19 cellular contexts compared by ENCODE assay signal in the genomic region with DNA sequence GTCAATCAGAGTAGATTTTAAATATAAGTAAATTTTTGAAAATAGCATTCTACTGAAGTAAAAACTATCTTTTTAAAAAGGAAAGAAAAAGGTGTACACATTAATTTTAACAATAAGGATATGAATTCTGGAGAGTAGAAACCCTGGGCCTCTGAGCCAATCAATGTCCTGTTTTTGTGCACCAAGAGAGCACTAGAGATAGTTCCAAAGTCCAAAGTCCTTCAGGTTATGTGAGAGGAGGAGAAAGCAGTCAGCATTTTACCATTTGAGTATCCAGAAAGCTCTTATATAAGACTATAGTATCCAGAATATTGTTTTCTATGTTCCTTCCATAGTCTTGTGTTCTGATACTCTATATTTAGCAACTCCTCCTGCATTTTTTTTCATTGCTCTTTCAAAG. TPM values are rescaled to one million over a fixed set of nuclear protein-coding genes. Genes with fewer than 3 reads are reported as not detected.
A peak's percentile ranks its signal among the peaks of the same experiment; 100 is the strongest.
DNase-seq lines count a peak whose midpoint lies in the region; ATAC-seq, FAIRE-seq and TF ChIP-seq lines count a peak whose summit lies in the region.
"Had no signal": no experiment of that assay in that cellular context is flagged by ENCODE, and none has a peak within 500 bp of the region (broad histone marks: within the 10 kb centered on the region; RNA-seq: fewer than 3 reads in every experiment).

No MANE protein-coding gene starts in this region.

- intact Hi-C loops in mucosa of descending colon (cut with DNase I, micrococcal nuclease), result no loop called here

- peak; percentile 5 for FAIRE-seq in colon (lab: Jason Lieb, UNC)
- FAIRE-seq: A549, D721Med, GM19239, HTR-8/SVneo had no signal

- peak; percentile 39 for ATAC-seq in left lobe of liver
- ATAC-seq in mucosa of descending colon, result peak; percentile 18
- ATAC-seq in GM18873 (IDR thresholded peaks at IDR 0.05; ENCODE audit: low FRiP score, unreplicated experiment), result no peak
- ATAC-seq: A549 had no signal

- H3K36me3 ChIP-seq in mucosa of descending colon (ENCODE audit: low read depth), result no peaks in the 10 kb centered on the region
- H3K36me3 ChIP-seq: HAP-1 had no signal

- TF ChIP-seq CTCF in mucosa of descending colon (IDR thresholded peaks at IDR 0.05) (no peak), GM13977 (IDR thresholded peaks at IDR 0.05; ENCODE audit: extremely low read depth, insufficient read depth, missing control alignments) (no peak)

- H3K9me3 ChIP-seq in mucosa of descending colon, result no peaks in the 10 kb centered on the region
- H3K9me3 ChIP-seq: A549, Caco-2, HAP-1 had no signal

- DNase-seq in left lobe of liver (ENCODE audit: low spot score), result no peak
- DNase-seq in mucosa of descending colon, result no peak
- no peak for DNase-seq in GM13977 (ENCODE audit: low spot score)
- DNase-seq in pons (ENCODE audit: low spot score), result no peak
- DNase-seq: AML-193; Caco-2; CD4-positive, alpha-beta T cell; DMS79 treated with DMSO at 0.1 percent for 48 hours; GF-D8; GM23248; KG1 had no signal

- no peaks in the 10 kb centered on the region for H3K4me1 ChIP-seq in mucosa of descending colon (ENCODE audit: low read depth)
- H3K4me1 ChIP-seq: A549, Caco-2, HAP-1 had no signal

- H3K4me3 ChIP-seq in mucosa of descending colon, result no peak overlapping the region
- H3K4me3 ChIP-seq: A549, GM23248, HAP-1 had no signal

- in situ Hi-C loops in GM13977 (cut with MboI; ENCODE audit: low pct_unique_long_range_greater_than_20kb, low sequenced_read_pairs, unreplicated experiment), result no loop called here

RNA-seq across cellular contexts. Expression of a gene that starts 3.3 kb away (rescaled TPM):
- 8.5 TPM for total RNA-seq in left lobe of liver
- total RNA-seq in mucosa of descending colon, result 10 to 100 TPM; 24.4 to 43.0 (median 31.2) TPM

RNA-seq across cellular contexts. Expression of a gene that starts 18.3 kb away (rescaled TPM):
- total RNA-seq in left lobe of liver (not detected), mucosa of descending colon (under 1 TPM in 1 of 3 donors, not detected in 2; 0.92 TPM)
- total RNA-seq: Caco-2; CD4-positive, alpha-beta T cell; GM23248; H4 had no signal

RNA-seq across cellular contexts. Expression of a gene that starts 43.4 kb away (rescaled TPM):
- total RNA-seq in left lobe of liver, result 1.8 TPM
- total RNA-seq in mucosa of descending colon, result 10 to 100 TPM in 1 of 3 donors, 1 to 10 TPM in 2; 7.8 to 34.0 (median 8.9) TPM

RNA-seq across cellular contexts. Expression of a gene that starts 52.5 kb away (rescaled TPM):
- 0.48 TPM for total RNA-seq in left lobe of liver
- total RNA-seq in mucosa of descending colon, result 1 to 10 TPM; 4.6 to 5.5 (median 4.9) TPM
- total RNA-seq: GM23248 had no signal
